Comparison of ENCODE assay signal across 9 cellular contexts in genomic region chr17:50916026-50916707, GRCh38. TPM values are rescaled to one million over a fixed set of nuclear protein-coding genes. Genes with fewer than 3 reads are reported as not detected.
A peak's percentile ranks its signal among the peaks of the same experiment; 100 is the strongest.
DNase-seq lines count a peak whose midpoint lies in the region; ATAC-seq and TF ChIP-seq lines count a peak whose summit lies in the region.
"Had no signal": no experiment of that assay in that cellular context is flagged by ENCODE, and none has a peak within 500 bp of the region (broad histone marks: within the 10 kb centered on the region; RNA-seq: fewer than 3 reads in every experiment).

No MANE protein-coding gene starts in this region.

- H3K9me3 Mint-ChIP-seq in activated CD4-positive, alpha-beta T cell treated with anti-CD3 and anti-CD28 coated beads, Interleukin-2, amount 10 ng/mL, durations not matched to agents 24 days and 14 days, result no peaks in the 10 kb centered on the region

- no peak overlapping the region for H3K4me3 Mint-ChIP-seq in activated CD4-positive, alpha-beta T cell treated with anti-CD3 and anti-CD28 coated beads, Interleukin-2, amount 10 ng/mL, durations not matched to agents 24 days and 14 days

- peaks cover 2% of the 10 kb centered on the region for H3K4me1 ChIP-seq in urinary bladder (ENCODE audit: insufficient read depth)

- DNase-seq in stimulated activated CD4-positive, alpha-beta T cell treated with anti-CD3 and anti-CD28 coated beads, Interleukin-15, amount 100 ng/mL, for 24 hours, result peak; percentile 44
- no peak for DNase-seq in stimulated activated CD4-positive, alpha-beta T cell treated with anti-CD3 and anti-CD28 coated beads, Interleukin-2, amount 100 ng/mL, for 48 hours
- DNase-seq in activated CD4-positive, alpha-beta T cell treated with anti-CD3 and anti-CD28 coated beads, Interleukin-2, amount 10 ng/mL, durations not matched to agents 24 days and 14 days, result peak; percentile 72
- peak; percentile 13 for DNase-seq in fibroblast of the aortic adventitia (ENCODE audit: low read depth)
- no peak for DNase-seq in HuH-7 (ENCODE audit: low spot score)
- DNase-seq: NCI-H1105 treated with DMSO at 0.1 percent for 48 hours had no signal

- no peak for ATAC-seq in HG02981 (IDR thresholded peaks at IDR 0.05; ENCODE audit: unreplicated experiment)
- no peak for ATAC-seq in GM21717 (IDR thresholded peaks at IDR 0.05; ENCODE audit: unreplicated experiment)

- no peaks in the 10 kb centered on the region for H3K36me3 ChIP-seq in urinary bladder (ENCODE audit: insufficient read depth)

- 79% methylated on average over 2 of the region's 2 CpGs for WGBS in urinary bladder

- H3K27me3 Mint-ChIP-seq in activated CD4-positive, alpha-beta T cell treated with anti-CD3 and anti-CD28 coated beads, Interleukin-2, amount 10 ng/mL, durations not matched to agents 24 days and 14 days, result no peaks in the 10 kb centered on the region

- peak overlapping the region; percentile 88 for H3K27ac Mint-ChIP-seq in activated CD4-positive, alpha-beta T cell treated with anti-CD3 and anti-CD28 coated beads, Interleukin-2, amount 10 ng/mL, durations not matched to agents 24 days and 14 days

- intact Hi-C loops in activated CD4-positive, alpha-beta T cell treated with anti-CD3 and anti-CD28 coated beads, Interleukin-2, amount 10 ng/mL, durations not matched to agents 24 days and 14 days (cut with micrococcal nuclease), result no loop called here

- H3K4me3 ChIP-seq in fibroblast of the aortic adventitia (ENCODE audit: low read depth, low read length) (no peak overlapping the region), urinary bladder (ENCODE audit: low read depth, low read length) (no peak overlapping the region)

- TF ChIP-seq CTCF in fibroblast of the aortic adventitia (IDR thresholded peaks at IDR 0.05; ENCODE audit: insufficient read depth, low read length), result no peak

- peak overlapping the region; percentile 12 for H3K27ac ChIP-seq in urinary bladder (ENCODE audit: low read depth)

- H3K4me1 Mint-ChIP-seq in activated CD4-positive, alpha-beta T cell treated with anti-CD3 and anti-CD28 coated beads, Interleukin-2, amount 10 ng/mL, durations not matched to agents 24 days and 14 days, result peaks cover 43% of the 10 kb centered on the region

- no peaks in the 10 kb centered on the region for H3K36me3 Mint-ChIP-seq in activated CD4-positive, alpha-beta T cell treated with anti-CD3 and anti-CD28 coated beads, Interleukin-2, amount 10 ng/mL, durations not matched to agents 24 days and 14 days (ENCODE audit: low read depth)

RNA-seq across cellular contexts. Expression of gene TOB1, which starts 50.0 kb away (rescaled TPM):
- 29.0 and 30.1 TPM in 2 replicates for total RNA-seq in activated CD4-positive, alpha-beta T cell treated with anti-CD3 and anti-CD28 coated beads, Interleukin-2, amount 10 ng/mL, durations not matched to agents 24 days and 14 days
- total RNA-seq in fibroblast of the aortic adventitia (ENCODE audit: low replicate concordance) (12.0 and 21.1 TPM in 2 replicates), urinary bladder (47.4 TPM)
- polyA plus RNA-seq in urinary bladder, result 41.3 TPM

Comparison
In these comparisons a context has a peak if more than half of its experiments do, and no peak if none do; other contexts are left out.
1. DNase-seq: peak in stimulated activated CD4-positive, alpha-beta T cell treated with anti-CD3 and anti-CD28 coated beads, Interleukin-15, amount 100 ng/mL, for 24 hours (single experiment), activated CD4-positive, alpha-beta T cell treated with anti-CD3 and anti-CD28 coated beads, Interleukin-2, amount 10 ng/mL, durations not matched to agents 24 days and 14 days (single experiment) and fibroblast of the aortic adventitia (single experiment); none in stimulated activated CD4-positive, alpha-beta T cell treated with anti-CD3 and anti-CD28 coated beads, Interleukin-2, amount 100 ng/mL, for 48 hours (0 of 2) and HuH-7 (single experiment).